ENCODE assay signal across 12 cellular contexts in the genomic region with DNA sequence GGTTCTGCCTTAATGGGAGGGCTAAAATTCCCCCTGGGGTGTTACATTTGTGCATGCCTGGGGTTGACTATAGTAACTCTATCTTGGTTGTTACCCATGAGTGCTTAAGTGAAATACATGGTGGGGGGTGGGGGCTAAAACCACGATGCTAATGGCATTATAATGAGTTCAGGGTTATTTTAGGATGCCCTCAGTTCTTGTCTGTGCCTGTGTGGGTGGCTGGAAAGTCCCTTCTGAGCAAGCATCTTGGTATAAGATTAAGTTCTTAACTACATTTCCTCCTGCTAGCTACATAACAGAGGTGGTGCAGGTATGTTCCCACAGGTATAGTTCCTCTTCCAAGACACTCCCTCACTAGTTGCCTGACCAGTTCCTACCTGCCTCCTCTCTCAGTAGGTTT.
DNase-seq lines count a peak whose midpoint lies in the region; ATAC-seq and TF ChIP-seq lines count a peak whose summit lies in the region.
"Had no signal": no experiment of that assay in that cellular context is flagged by ENCODE, and none has a peak within 500 bp of the region (broad histone marks: within the 10 kb centered on the region; RNA-seq: fewer than 3 reads in every experiment).

No MANE protein-coding gene starts in this region.

- no peak for TF ChIP-seq CTCF in esophagus squamous epithelium (IDR thresholded peaks at IDR 0.05)
- TF ChIP-seq CTCF in body of pancreas (IDR thresholded peaks at IDR 0.05), result no peak
- no peak for TF ChIP-seq CTCF in uterus (IDR thresholded peaks at IDR 0.05)

- H3K36me3 ChIP-seq in esophagus squamous epithelium (no peaks in the 10 kb centered on the region), body of pancreas (replicated peaks in 1 of 2; ENCODE audit: insufficient read depth in 1 of 2, low read depth in 2 of 2) (no peaks in the 10 kb centered on the region), uterus (no peaks in the 10 kb centered on the region)

- peaks cover 0 to 12% (median 7%) of the 10 kb centered on the region in 3 donors for H3K4me1 ChIP-seq in esophagus squamous epithelium
- no peaks in the 10 kb centered on the region for H3K4me1 ChIP-seq in body of pancreas
- no peaks in the 10 kb centered on the region for H3K4me1 ChIP-seq in uterus

- no peaks in the 10 kb centered on the region for H3K27me3 ChIP-seq in esophagus squamous epithelium
- H3K27me3 ChIP-seq in body of pancreas, result no peaks in the 10 kb centered on the region
- H3K27me3 ChIP-seq in uterus, result no peaks in the 10 kb centered on the region

- no peaks in the 10 kb centered on the region for H3K9me3 ChIP-seq in esophagus squamous epithelium
- no peaks in the 10 kb centered on the region for H3K9me3 ChIP-seq in body of pancreas
- H3K9me3 ChIP-seq in uterus, result no peaks in the 10 kb centered on the region

- H3K4me3 ChIP-seq in esophagus squamous epithelium (no peak overlapping the region), body of pancreas (no peak overlapping the region), uterus (no peak overlapping the region)

- ATAC-seq in GM18517 (IDR thresholded peaks at IDR 0.05; ENCODE audit: unreplicated experiment) (peak; percentile 93), GM21515 (IDR thresholded peaks at IDR 0.05; ENCODE audit: unreplicated experiment) (peak; percentile 96), HG03175 (IDR thresholded peaks at IDR 0.05; ENCODE audit: unreplicated experiment) (peak; percentile 92), body of pancreas (no peak)

- intact Hi-C loops in esophagus squamous epithelium (cut with DNase I) (no loop called here), body of pancreas (cut with DNase I) (no loop called here), uterus (cut with DNase I; ENCODE audit: low total_unique reads) (no loop called here)

- no peak for DNase-seq in esophagus squamous epithelium (lab: John Stamatoyannopoulos, UW)
- no peak for DNase-seq in activated gamma-delta T cell treated with Interleukin-2 at 50 U/mL for 16 hours
- no peak for DNase-seq in midbrain (lab: John Stamatoyannopoulos, UW)
- DNase-seq in body of pancreas, result no peak
- DNase-seq in uterus, result no peak
- DNase-seq: activated T-cell treated with anti-CD3 and anti-CD28 coated beads for 4 hours, DMS79, NCI-H2171 had no signal

- TF ChIP-seq POLR2A in esophagus squamous epithelium (IDR thresholded peaks at IDR 0.05) (no peak), body of pancreas (IDR thresholded peaks at IDR 0.05) (no peak), uterus (IDR thresholded peaks at IDR 0.05) (no peak)

- H3K27ac ChIP-seq in esophagus squamous epithelium (peak overlapping the region in 3 of 4 donors; percentile 66 to 75 (median 71)), body of pancreas (no peak overlapping the region), uterus (no peak overlapping the region)
- H3K27ac ChIP-seq: HL-60 had no signal

- WGBS in esophagus squamous epithelium, 2 donors, result 0 to 30% methylated on average over 1 of the region's 1 CpG
- WGBS in body of pancreas, 2 donors, result 13 to 20% methylated on average over 1 of the region's 1 CpG

Comparison
In these comparisons a context has a peak if more than half of its experiments do, and no peak if none do; other contexts are left out.
1. H3K27ac ChIP-seq: peak in esophagus squamous epithelium (3 of 4); none in body of pancreas (0 of 4) and uterus (0 of 2).